In genomic region chr11:69113646-69114340, GRCh38 we compare ENCODE assay signal across 2 cellular contexts.
TF ChIP-seq lines count a peak whose summit lies in the region.

No MANE protein-coding gene starts in this region.

TF ChIP-seq in A549, 52 proteins besides CTCF, POLR2A, EP300 and RAD21 (continued from another document):
- TF ChIP-seq FOSL2 (IDR thresholded peaks at IDR 0.05) = no peak
- TF ChIP-seq FOSL2 (CRISPR knock-in tag; IDR thresholded peaks at IDR 0.05) = no peak
- TF ChIP-seq TP53 (CRISPR knock-in tag; IDR thresholded peaks at IDR 0.05) = no peak
- TF ChIP-seq HOXA7 (CRISPR knock-in tag; IDR thresholded peaks at IDR 0.05) = no peak
- no peak for TF ChIP-seq EHMT2 (IDR thresholded peaks at IDR 0.05; ENCODE audit: low read depth)
- TF ChIP-seq CBX8 (IDR thresholded peaks at IDR 0.05) = no peak
- TF ChIP-seq RNF2 (IDR thresholded peaks at IDR 0.05; ENCODE audit: borderline replicate concordance, low read depth) = no peak
- TF ChIP-seq PHF8 (IDR thresholded peaks at IDR 0.05; ENCODE audit: borderline replicate concordance, low read depth) = no peak
- TF ChIP-seq NR3C1 (IDR thresholded peaks at IDR 0.05) = no peak
- TF ChIP-seq SREBF2 (IDR thresholded peaks at IDR 0.05) = no peak
- no peak for TF ChIP-seq ZNF302 (CRISPR knock-in tag; IDR thresholded peaks at IDR 0.05)
- TF ChIP-seq USF2 (IDR thresholded peaks at IDR 0.05) = no peak
- TF ChIP-seq ZFP36 (IDR thresholded peaks at IDR 0.05; ENCODE audit: borderline replicate concordance, partially characterized antibody) = no peak
- TF ChIP-seq E2F6 (IDR thresholded peaks at IDR 0.05; ENCODE audit: borderline replicate concordance, low read depth) = no peak
- no peak for TF ChIP-seq HEYL (CRISPR knock-in tag; IDR thresholded peaks at IDR 0.05)
- TF ChIP-seq HDAC2 (IDR thresholded peaks at IDR 0.05) = no peak
- no peak for TF ChIP-seq ZSCAN20 (CRISPR knock-in tag; IDR thresholded peaks at IDR 0.05)
- no peak for TF ChIP-seq CHD4 (IDR thresholded peaks at IDR 0.05; ENCODE audit: borderline replicate concordance)

TF ChIP-seq in IMR-90, 13 proteins besides CTCF, POLR2A, EP300 and RAD21 (continued from another document):
- TF ChIP-seq ELK1 (IDR thresholded peaks at IDR 0.05; ENCODE audit: borderline replicate concordance, low read depth, low read length) (no peak), MXI1 (IDR thresholded peaks at IDR 0.05; ENCODE audit: borderline replicate concordance, low read depth, low read length) (no peak), MAZ (IDR thresholded peaks at IDR 0.05; ENCODE audit: borderline replicate concordance, low read depth, low read length) (no peak), RCOR1 (IDR thresholded peaks at IDR 0.05; ENCODE audit: insufficient replicate concordance, low read length) (no peak), USF2 (IDR thresholded peaks at IDR 0.05; ENCODE audit: low read depth, low read length) (no peak), CEBPB (IDR thresholded peaks at IDR 0.05; ENCODE audit: low read depth, low read length) (no peak), BHLHE40 (IDR thresholded peaks at IDR 0.05; ENCODE audit: low read depth, low read length) (no peak), MAFK (IDR thresholded peaks at IDR 0.05; ENCODE audit: low read depth, low read length) (no peak), RFX5 (IDR thresholded peaks at IDR 0.05; ENCODE audit: low read depth, low read length) (no peak), SMC3 (IDR thresholded peaks at IDR 0.05; ENCODE audit: low read depth, low read length) (no peak), CHD1 (IDR thresholded peaks at IDR 0.05; ENCODE audit: low read depth, low read length) (no peak), FOS (IDR thresholded peaks at IDR 0.05; ENCODE audit: low read depth, low read length) (no peak)
